27 cellular contexts compared by ENCODE assay signal in genomic region chr2:230384986-230385385, GRCh38.
"Had no signal": no experiment of that assay in that cellular context is flagged by ENCODE, and none has a peak within 500 bp of the region (broad histone marks: within the 10 kb centered on the region; RNA-seq: fewer than 3 reads in every experiment).

No MANE protein-coding gene starts in this region.

- H3K27me3 Mint-ChIP-seq: activated CD4-positive, alpha-beta memory T cell treated with anti-CD3 and anti-CD28 coated beads for 36 hours; activated CD4-positive, alpha-beta T cell treated with anti-CD3 and anti-CD28 coated beads for 36 hours; activated CD4-positive, alpha-beta T cell treated with anti-CD3 and anti-CD28 coated beads, Interleukin-2, amount 10 ng/mL, durations not matched to agents 24 days and 14 days; activated CD8-positive, alpha-beta memory T cell treated with anti-CD3 and anti-CD28 coated beads, Interleukin-2, amount 10 ng/mL, durations not matched to agents 7 days and 5 days; activated naive CD4-positive, alpha-beta T cell treated with anti-CD3 and anti-CD28 coated beads, Interleukin-2, amount 50 U/mL, for 24 hours had no signal

- H3K4me1 Mint-ChIP-seq: activated CD4-positive, alpha-beta T cell treated with anti-CD3 and anti-CD28 coated beads for 36 hours; activated CD8-positive, alpha-beta memory T cell treated with anti-CD3 and anti-CD28 coated beads, Interleukin-2, amount 10 ng/mL, durations not matched to agents 7 days and 5 days had no signal

- DNase-seq: activated CD4-positive, alpha-beta memory T cell treated with anti-CD3 and anti-CD28 coated beads for 36 hours; activated CD4-positive, alpha-beta T cell treated with anti-CD3 and anti-CD28 coated beads for 36 hours; activated CD4-positive, alpha-beta T cell treated with anti-CD3 and anti-CD28 coated beads, Interleukin-2, amount 10 ng/mL, durations not matched to agents 24 days and 14 days; activated CD4-positive, CD25-positive, alpha-beta regulatory T cell; activated CD4-positive, CD25-positive, alpha-beta regulatory T cell treated with anti-CD3 and anti-CD28 coated beads, Interleukin-2, amount 50 U/mL, for 72 hours; activated CD8-positive, alpha-beta memory T cell treated with anti-CD3 and anti-CD28 coated beads, Interleukin-2, amount 10 ng/mL, durations not matched to agents 7 days and 5 days; activated CD8-positive, alpha-beta memory T cell treated with anti-CD3 and anti-CD28 coated beads, Interleukin-2, amount 50 U/mL, for 4 hours; activated CD8-positive, alpha-beta T cell treated with anti-CD3 and anti-CD28 coated beads, Interleukin-2, amount 10 ng/mL, durations not matched to agents 7 days and 5 days; activated effector memory CD4-positive, alpha-beta T cell treated with anti-CD3 and anti-CD28 coated beads, Interleukin-2, amount 50 U/mL, for 16 hours; activated naive CD4-positive, alpha-beta T cell treated with anti-CD3 and anti-CD28 coated beads for 36 hours; activated T-cell treated with anti-CD3 and anti-CD28 coated beads, Interleukin-2, amount 50 U/mL, for 1 hour; activated T-cell treated with anti-CD3 and anti-CD28 coated beads, Interleukin-2, amount 50 U/mL, for 48 hours; amniotic stem cell; anterior cingulate cortex; brain microvascular endothelial cell; caudate nucleus; cortex of kidney; dermis blood vessel endothelial cell; effector CD8-positive, alpha-beta T cell; esophagus squamous epithelium; foreskin melanocyte; T-helper 2 cell had no signal

- ATAC-seq: activated CD4-positive, alpha-beta T cell treated with anti-CD3 and anti-CD28 coated beads for 36 hours; activated CD8-positive, alpha-beta memory T cell treated with anti-CD3 and anti-CD28 coated beads, Interleukin-2, amount 10 ng/mL, durations not matched to agents 7 days and 5 days; activated CD8-positive, alpha-beta T cell treated with anti-CD3 and anti-CD28 coated beads, Interleukin-2, amount 10 ng/mL, durations not matched to agents 7 days and 5 days; gastroesophageal sphincter had no signal

- H3K9me3 Mint-ChIP-seq: activated CD4-positive, alpha-beta memory T cell treated with anti-CD3 and anti-CD28 coated beads for 36 hours; activated CD4-positive, alpha-beta T cell treated with anti-CD3 and anti-CD28 coated beads, Interleukin-2, amount 10 ng/mL, durations not matched to agents 24 days and 14 days; activated naive CD4-positive, alpha-beta T cell treated with anti-CD3 and anti-CD28 coated beads for 36 hours; activated naive CD4-positive, alpha-beta T cell treated with anti-CD3 and anti-CD28 coated beads, Interleukin-2, amount 50 U/mL, for 24 hours; activated T-helper 1 cell treated with anti-CD3 and anti-CD28 coated beads, Interleukin-12 subunit alpha, Interleukin-12 subunit beta, Interleukin-2, Interleukin-4 antibody, amounts not matched to agents 30 ng/mL and 10 ng/mL and 1 ng/mL, durations not matched to agents 14 hours and 24 hours and 36 hours; activated T-helper 2 cell treated with anti-CD3 and anti-CD28 coated beads, Interferon-gamma antibody, Interleukin-2, Interleukin-4, amounts not matched to agents 10 μg/mL and 5 μg/mL and 100 μg/mL, durations not matched to agents 14 hours and 24 hours and 36 hours had no signal

- H3K4me1 ChIP-seq: esophagus squamous epithelium, gastroesophageal sphincter had no signal

- H3K27ac Mint-ChIP-seq: activated CD4-positive, alpha-beta memory T cell treated with anti-CD3 and anti-CD28 coated beads for 36 hours; activated CD4-positive, alpha-beta T cell treated with anti-CD3 and anti-CD28 coated beads for 36 hours; activated CD4-positive, alpha-beta T cell treated with anti-CD3 and anti-CD28 coated beads, Interleukin-2, amount 10 ng/mL, durations not matched to agents 24 days and 14 days; activated CD8-positive, alpha-beta memory T cell treated with anti-CD3 and anti-CD28 coated beads, Interleukin-2, amount 10 ng/mL, durations not matched to agents 7 days and 5 days; activated CD8-positive, alpha-beta T cell treated with anti-CD3 and anti-CD28 coated beads, Interleukin-2, amount 10 ng/mL, durations not matched to agents 7 days and 5 days; activated naive CD4-positive, alpha-beta T cell treated with anti-CD3 and anti-CD28 coated beads for 36 hours; activated naive CD4-positive, alpha-beta T cell treated with anti-CD3 and anti-CD28 coated beads, Interleukin-2, amount 50 U/mL, for 24 hours; activated T-helper 1 cell treated with anti-CD3 and anti-CD28 coated beads, Interleukin-12 subunit alpha, Interleukin-12 subunit beta, Interleukin-2, Interleukin-4 antibody, amounts not matched to agents 30 ng/mL and 10 ng/mL and 1 ng/mL, durations not matched to agents 14 hours and 24 hours and 36 hours; activated T-helper 2 cell treated with anti-CD3 and anti-CD28 coated beads, Interferon-gamma antibody, Interleukin-2, Interleukin-4, amounts not matched to agents 10 μg/mL and 5 μg/mL and 100 μg/mL, durations not matched to agents 14 hours and 24 hours and 36 hours had no signal

- H3K4me3 Mint-ChIP-seq: activated CD4-positive, alpha-beta memory T cell treated with anti-CD3 and anti-CD28 coated beads for 36 hours; activated CD4-positive, alpha-beta T cell treated with anti-CD3 and anti-CD28 coated beads for 36 hours; activated CD4-positive, alpha-beta T cell treated with anti-CD3 and anti-CD28 coated beads, Interleukin-2, amount 10 ng/mL, durations not matched to agents 24 days and 14 days; activated CD8-positive, alpha-beta memory T cell treated with anti-CD3 and anti-CD28 coated beads, Interleukin-2, amount 10 ng/mL, durations not matched to agents 7 days and 5 days; activated CD8-positive, alpha-beta T cell treated with anti-CD3 and anti-CD28 coated beads, Interleukin-2, amount 10 ng/mL, durations not matched to agents 7 days and 5 days; activated naive CD4-positive, alpha-beta T cell treated with anti-CD3 and anti-CD28 coated beads for 36 hours; activated naive CD4-positive, alpha-beta T cell treated with anti-CD3 and anti-CD28 coated beads, Interleukin-2, amount 50 U/mL, for 24 hours; activated T-helper 1 cell treated with anti-CD3 and anti-CD28 coated beads, Interleukin-12 subunit alpha, Interleukin-12 subunit beta, Interleukin-2, Interleukin-4 antibody, amounts not matched to agents 30 ng/mL and 10 ng/mL and 1 ng/mL, durations not matched to agents 14 hours and 24 hours and 36 hours had no signal

- H3K27ac ChIP-seq: brain microvascular endothelial cell, epithelial cell of prostate, esophagus squamous epithelium, gastroesophageal sphincter had no signal

- H3K4me3 ChIP-seq: esophagus squamous epithelium, gastroesophageal sphincter had no signal

- H3K27me3 ChIP-seq: brain microvascular endothelial cell, esophagus squamous epithelium, gastroesophageal sphincter had no signal
